Comparison of ENCODE assay signal across 19 cellular contexts in genomic region chr10:59814878-59815277, GRCh38.
A peak's percentile ranks its signal among the peaks of the same experiment; 100 is the strongest.
DNase-seq lines count a peak whose midpoint lies in the region; ATAC-seq and TF ChIP-seq lines count a peak whose summit lies in the region.
"Had no signal": no experiment of that assay in that cellular context is flagged by ENCODE, and none has a peak within 500 bp of the region (broad histone marks: within the 10 kb centered on the region; RNA-seq: fewer than 3 reads in every experiment).

No MANE protein-coding gene starts in this region.

- no peaks in the 10 kb centered on the region for H3K27me3 Mint-ChIP-seq in progenitor cell of endocrine pancreas

- no peak for TF ChIP-seq EP300 in suprapubic skin (IDR thresholded peaks at IDR 0.05)

- H3K4me1 Mint-ChIP-seq in progenitor cell of endocrine pancreas (ENCODE audit: low read depth), result no peaks in the 10 kb centered on the region

- peak overlapping the region; percentile 25 for H3K27ac Mint-ChIP-seq in progenitor cell of endocrine pancreas
- H3K27ac Mint-ChIP-seq: HFFc6 had no signal

- H3K36me3 Mint-ChIP-seq in progenitor cell of endocrine pancreas (ENCODE audit: insufficient read depth), result peaks cover 11% of the 10 kb centered on the region

- peak; percentile 45 for ATAC-seq in GM18519 (IDR thresholded peaks at IDR 0.05; ENCODE audit: low FRiP score, unreplicated experiment)
- ATAC-seq in GM21723 (IDR thresholded peaks at IDR 0.05; ENCODE audit: unreplicated experiment), result peak; percentile 72
- peak; percentile 49 for ATAC-seq in HG03354 (IDR thresholded peaks at IDR 0.05; ENCODE audit: poor library complexity, severe bottlenecking, unreplicated experiment)
- ATAC-seq: CD8-positive, alpha-beta T cell; HepG2; Panc1; Right ventricle myocardium inferior had no signal

- no peaks in the 10 kb centered on the region for H3K9me3 ChIP-seq in suprapubic skin
- H3K9me3 ChIP-seq: BE2C, SK-N-SH had no signal

- no peaks in the 10 kb centered on the region for H3K9me3 Mint-ChIP-seq in progenitor cell of endocrine pancreas (ENCODE audit: low read depth)
- H3K9me3 Mint-ChIP-seq: CD8-positive, alpha-beta T cell; HFFc6 had no signal

- WGBS in suprapubic skin, result 95% methylated on average over 3 of the region's 3 CpGs

- no peak for DNase-seq in progenitor cell of endocrine pancreas (ENCODE audit: low spot score, unreplicated experiment)
- no peak for DNase-seq in suprapubic skin (ENCODE audit: low spot score in 2 of 2)
- DNase-seq in SKM-1 (lab: John Stamatoyannopoulos, UW; ENCODE audit: unreplicated experiment), result no peak
- DNase-seq in D341Med (ENCODE audit: low spot score), result no peak
- DNase-seq: BE2C; CD8-positive, alpha-beta T cell; GF-D8; HFFc6; NCI-H1092 treated with DMSO at 0.1 percent for 48 hours; NCI-H1694 treated with DMSO at 0.1 percent for 48 hours; NCI-H82; SK-N-SH had no signal

- TF ChIP-seq CTCF in progenitor cell of endocrine pancreas (IDR thresholded peaks at IDR 0.05; ENCODE audit: unreplicated experiment), result no peak
- TF ChIP-seq CTCF in suprapubic skin (IDR thresholded peaks at IDR 0.05), result no peak

- no peak overlapping the region for H3K27ac ChIP-seq in suprapubic skin
- H3K27ac ChIP-seq: KMS-11 had no signal

- no peaks in the 10 kb centered on the region for H3K27me3 ChIP-seq in suprapubic skin
- H3K27me3 ChIP-seq: BE2C had no signal

- no peak overlapping the region for H3K4me3 Mint-ChIP-seq in progenitor cell of endocrine pancreas (ENCODE audit: low read depth)
- H3K4me3 Mint-ChIP-seq: CD8-positive, alpha-beta T cell; HFFc6 had no signal

- H3K4me3 ChIP-seq in suprapubic skin, result no peak overlapping the region

- no peak for TF ChIP-seq POLR2A in suprapubic skin (IDR thresholded peaks at IDR 0.05)

- H3K4me1 ChIP-seq in suprapubic skin, result no peaks in the 10 kb centered on the region
- H3K4me1 ChIP-seq: BE2C had no signal

- peaks cover 32% of the 10 kb centered on the region for H3K36me3 ChIP-seq in suprapubic skin
